Comparison of ENCODE assay signal across 11 cellular contexts in genomic region chr1:94920061-94920460, GRCh38. TPM values are rescaled to one million over a fixed set of nuclear protein-coding genes. Genes with fewer than 3 reads are reported as not detected.
DNase-seq lines count a peak whose midpoint lies in the region; ATAC-seq and TF ChIP-seq lines count a peak whose summit lies in the region.
"Had no signal": no experiment of that assay in that cellular context is flagged by ENCODE, and none has a peak within 500 bp of the region (broad histone marks: within the 10 kb centered on the region; RNA-seq: fewer than 3 reads in every experiment).

No MANE protein-coding gene starts in this region.

- H3K4me2 ChIP-seq in mesenchymal stem cell (ENCODE audit: low read length, poor library complexity, severe bottlenecking) = no peak overlapping the region

- H3K9me3 ChIP-seq in mesenchymal stem cell (ENCODE audit: control insufficient read depth, low read length) (no peaks in the 10 kb centered on the region), thyroid gland (no peaks in the 10 kb centered on the region)

- POLR2A ChIA-PET in HEK293T (lab: Yijun Ruan, JAX) = no interaction called here

- H3K18ac ChIP-seq in mesenchymal stem cell (ENCODE audit: low read depth in 1 of 2, low read length in 2 of 2) = no peak overlapping the region

- H3K27ac ChIP-seq in mesenchymal stem cell (ENCODE audit: low read length, poor library complexity, severe bottlenecking) = no peak overlapping the region
- H3K27ac ChIP-seq in thyroid gland = peak overlapping the region; percentile 17 to 98 (median 25)

- no peak overlapping the region for H4K8ac ChIP-seq in mesenchymal stem cell (ENCODE audit: low read length)

- H3K4ac ChIP-seq in mesenchymal stem cell (ENCODE audit: low read depth in 1 of 2, low read length in 2 of 2) = no peak overlapping the region

- H3K36me3 Mint-ChIP-seq in activated T-helper 1 cell treated with anti-CD3 and anti-CD28 coated beads, Interleukin-12 subunit alpha, Interleukin-12 subunit beta, Interleukin-2, Interleukin-4 antibody, amounts not matched to agents 30 ng/mL and 10 ng/mL and 1 ng/mL, durations not matched to agents 14 hours and 24 hours and 36 hours (ENCODE audit: low read depth) = no peaks in the 10 kb centered on the region
- H3K36me3 Mint-ChIP-seq: activated CD8-positive, alpha-beta memory T cell treated with anti-CD3 and anti-CD28 coated beads, Interleukin-2, amount 10 ng/mL, durations not matched to agents 7 days and 5 days had no signal

- TF ChIP-seq CTCF in choroid plexus epithelial cell (conservative IDR thresholded peaks at IDR 0.05; ENCODE audit: low read depth, low read length) (peak; percentile 21), thyroid gland (IDR thresholded peaks at IDR 0.05) (no peak)

- H3K4me3 ChIP-seq in choroid plexus epithelial cell (ENCODE audit: low read depth, low read length) (no peak overlapping the region), mesenchymal stem cell (ENCODE audit: insufficient read depth in 1 of 2, low read depth in 1 of 2, low read length in 2 of 2) (no peak overlapping the region), thyroid gland (replicated peaks in 1 of 3) (no peak overlapping the region)

- no peak overlapping the region for H3K23ac ChIP-seq in mesenchymal stem cell (ENCODE audit: low read length in 2 of 2)

- intact Hi-C loops in thyroid gland (cut with DNase I) = no loop called here
- intact Hi-C loops in activated T-helper 1 cell treated with anti-CD3 and anti-CD28 coated beads, Interleukin-12 subunit alpha, Interleukin-12 subunit beta, Interleukin-2, Interleukin-4 antibody, amounts not matched to agents 30 ng/mL and 10 ng/mL and 1 ng/mL, durations not matched to agents 14 hours and 24 hours and 36 hours (cut with micrococcal nuclease) = no loop called here

- no peak for TF ChIP-seq POLR2A in thyroid gland (IDR thresholded peaks at IDR 0.05)

- peaks cover 17% of the 10 kb centered on the region for H3K27me3 Mint-ChIP-seq in activated T-helper 1 cell treated with anti-CD3 and anti-CD28 coated beads, Interleukin-12 subunit alpha, Interleukin-12 subunit beta, Interleukin-2, Interleukin-4 antibody, amounts not matched to agents 30 ng/mL and 10 ng/mL and 1 ng/mL, durations not matched to agents 14 hours and 24 hours and 36 hours (ENCODE audit: insufficient read depth)

- H3K14ac ChIP-seq in mesenchymal stem cell (ENCODE audit: low read length in 2 of 2) = no peak overlapping the region

- no peaks in the 10 kb centered on the region for H3K9me3 Mint-ChIP-seq in activated T-helper 1 cell treated with anti-CD3 and anti-CD28 coated beads, Interleukin-12 subunit alpha, Interleukin-12 subunit beta, Interleukin-2, Interleukin-4 antibody, amounts not matched to agents 30 ng/mL and 10 ng/mL and 1 ng/mL, durations not matched to agents 14 hours and 24 hours and 36 hours

- H3K27me3 ChIP-seq in mesenchymal stem cell (ENCODE audit: control insufficient read depth in 1 of 2, insufficient read depth in 1 of 2, low read length in 2 of 2) = no peaks in the 10 kb centered on the region
- H3K27me3 ChIP-seq in thyroid gland = no peaks in the 10 kb centered on the region

- peaks cover 21% of the 10 kb centered on the region for H3K4me1 ChIP-seq in mesenchymal stem cell (ENCODE audit: control insufficient read depth, insufficient read depth, low read depth, low read length)
- peaks cover 46 to 69% of the 10 kb centered on the region in 2 donors for H3K4me1 ChIP-seq in thyroid gland

- H3K4me1 Mint-ChIP-seq in activated T-helper 1 cell treated with anti-CD3 and anti-CD28 coated beads, Interleukin-12 subunit alpha, Interleukin-12 subunit beta, Interleukin-2, Interleukin-4 antibody, amounts not matched to agents 30 ng/mL and 10 ng/mL and 1 ng/mL, durations not matched to agents 14 hours and 24 hours and 36 hours (ENCODE audit: low read depth) = peaks cover 12% of the 10 kb centered on the region

- H2AK5ac ChIP-seq in mesenchymal stem cell (ENCODE audit: low read length, severe bottlenecking) = no peak overlapping the region

- peaks cover 6 to 7% of the 10 kb centered on the region in 2 experiments for H3K36me3 ChIP-seq in mesenchymal stem cell (ENCODE audit: control insufficient read depth in 1 of 2, insufficient read depth in 2 of 2, low read depth in 1 of 2, low read length in 2 of 2)
- no peaks in the 10 kb centered on the region for H3K36me3 ChIP-seq in thyroid gland

- H3K27ac Mint-ChIP-seq in activated T-helper 1 cell treated with anti-CD3 and anti-CD28 coated beads, Interleukin-12 subunit alpha, Interleukin-12 subunit beta, Interleukin-2, Interleukin-4 antibody, amounts not matched to agents 30 ng/mL and 10 ng/mL and 1 ng/mL, durations not matched to agents 14 hours and 24 hours and 36 hours = no peak overlapping the region
- H3K27ac Mint-ChIP-seq: activated CD8-positive, alpha-beta memory T cell treated with anti-CD3 and anti-CD28 coated beads, Interleukin-2, amount 10 ng/mL, durations not matched to agents 7 days and 5 days had no signal

- CTCF ChIA-PET in HEK293T (lab: Yijun Ruan, JAX) = interaction anchor here (0.6 to 2.7 kb wide), 4 partner anchors 66 to 133 kb away, joined by 3 to 11 read pairs (median 3); no protein-coding TSS in a partner anchor

- no peak overlapping the region for H3K9ac ChIP-seq in mesenchymal stem cell (ENCODE audit: low read length)

- ATAC-seq in HG02840 (IDR thresholded peaks at IDR 0.05; ENCODE audit: low FRiP score, unreplicated experiment) = no peak
- ATAC-seq: activated CD8-positive, alpha-beta memory T cell treated with anti-CD3 and anti-CD28 coated beads, Interleukin-2, amount 10 ng/mL, durations not matched to agents 7 days and 5 days had no signal

- no peak overlapping the region for H2BK120ac ChIP-seq in mesenchymal stem cell (ENCODE audit: low read depth, low read length)

- WGBS in mesenchymal stem cell = 91% methylated on average over 2 of the region's 3 CpGs
- WGBS in thyroid gland, 2 donors = 69 to 75% methylated on average over 3 of the region's 3 CpGs

- no peak overlapping the region for H3K4me3 Mint-ChIP-seq in activated T-helper 1 cell treated with anti-CD3 and anti-CD28 coated beads, Interleukin-12 subunit alpha, Interleukin-12 subunit beta, Interleukin-2, Interleukin-4 antibody, amounts not matched to agents 30 ng/mL and 10 ng/mL and 1 ng/mL, durations not matched to agents 14 hours and 24 hours and 36 hours
- H3K4me3 Mint-ChIP-seq: activated CD8-positive, alpha-beta memory T cell treated with anti-CD3 and anti-CD28 coated beads, Interleukin-2, amount 10 ng/mL, durations not matched to agents 7 days and 5 days had no signal

- H4K91ac ChIP-seq in mesenchymal stem cell (ENCODE audit: low read length) = no peak overlapping the region

- H3K79me1 ChIP-seq in mesenchymal stem cell (replicated peaks; ENCODE audit: low read length, poor library complexity, severe bottlenecking) = no peaks in the 10 kb centered on the region

- peak; percentile 17 for DNase-seq in NCI-H69 (lab: John Stamatoyannopoulos, UW)
- no peak for DNase-seq in choroid plexus epithelial cell (ENCODE audit: low read depth)
- DNase-seq in mesenchymal stem cell = peak; percentile 45
- DNase-seq in thyroid gland = no peak
- no peak for DNase-seq in activated T-helper 1 cell treated with anti-CD3 and anti-CD28 coated beads, Interleukin-12 subunit alpha, Interleukin-12 subunit beta, Interleukin-2, Interleukin-4 antibody, amounts not matched to agents 30 ng/mL and 10 ng/mL and 1 ng/mL, durations not matched to agents 14 hours and 24 hours and 36 hours (ENCODE audit: low spot score)
- no peak for DNase-seq in NCI-H524 treated with DMSO at 0.1 percent for 48 hours (lab: John Stamatoyannopoulos, UW)
- no peak for DNase-seq in HEK293T (ENCODE audit: extremely low spot score)
- DNase-seq: activated CD8-positive, alpha-beta memory T cell treated with anti-CD3 and anti-CD28 coated beads, Interleukin-2, amount 10 ng/mL, durations not matched to agents 7 days and 5 days; hypothalamus; Karpas-422 had no signal

- no peak overlapping the region for H2AFZ ChIP-seq in mesenchymal stem cell (ENCODE audit: low read depth, low read length)

- H2BK5ac ChIP-seq in mesenchymal stem cell (ENCODE audit: low read depth, low read length, poor library complexity, severe bottlenecking) = no peak overlapping the region

- no peak overlapping the region for H2BK15ac ChIP-seq in mesenchymal stem cell (ENCODE audit: low read depth, poor library complexity, severe bottlenecking)

- no peak overlapping the region for H2BK12ac ChIP-seq in mesenchymal stem cell (ENCODE audit: low read length in 2 of 2)

TF ChIP-seq in HEK293T, 16 proteins besides CTCF, POLR2A, EP300 and RAD21:
- no peak for TF ChIP-seq SUZ12 (IDR thresholded peaks at IDR 0.05)
- no peak for TF ChIP-seq L3MBTL2 (conservative IDR thresholded peaks at IDR 0.05)
- no peak for TF ChIP-seq FOXK2 (IDR thresholded peaks at IDR 0.05)
- TF ChIP-seq FOXM1 (IDR thresholded peaks at IDR 0.05; ENCODE audit: borderline replicate concordance) = no peak
- TF ChIP-seq ARNT (IDR thresholded peaks at IDR 0.05) = no peak
- TF ChIP-seq HDGF (IDR thresholded peaks at IDR 0.05; ENCODE audit: borderline replicate concordance) = no peak
- no peak for TF ChIP-seq FOXA1 (IDR thresholded peaks at IDR 0.05)
- no peak for TF ChIP-seq NFRKB (IDR thresholded peaks at IDR 0.05)
- TF ChIP-seq ZNF384 (IDR thresholded peaks at IDR 0.05) = no peak
- no peak for TF ChIP-seq SP1 (IDR thresholded peaks at IDR 0.05)
- no peak for TF ChIP-seq LEF1 (IDR thresholded peaks at IDR 0.05; ENCODE audit: borderline replicate concordance)
- TF ChIP-seq BHLHE40 (IDR thresholded peaks at IDR 0.05; ENCODE audit: borderline replicate concordance) = no peak
- no peak for TF ChIP-seq TARDBP (IDR thresholded peaks at IDR 0.05)
- TF ChIP-seq ELF4 (IDR thresholded peaks at IDR 0.05) = no peak
- TF ChIP-seq PKNOX1 (IDR thresholded peaks at IDR 0.05) = no peak
- TF ChIP-seq CTBP1 (IDR thresholded peaks at IDR 0.05; ENCODE audit: borderline replicate concordance) = no peak

RNA-seq across cellular contexts. Expression of gene CNN3, which starts 6.8 kb away (rescaled TPM):
- 226 TPM for polyA plus RNA-seq in mesenchymal stem cell (2013, experiment 1 of 2)
- polyA plus RNA-seq in mesenchymal stem cell (2013, experiment 2 of 2) = 232 TPM
- total RNA-seq in thyroid gland = 100 to 1,000 TPM; 149 to 257 (median 177) TPM
- 1.4 and 1.9 TPM in 2 replicates for total RNA-seq in activated T-helper 1 cell treated with anti-CD3 and anti-CD28 coated beads, Interleukin-12 subunit alpha, Interleukin-12 subunit beta, Interleukin-2, Interleukin-4 antibody, amounts not matched to agents 30 ng/mL and 10 ng/mL and 1 ng/mL, durations not matched to agents 14 hours and 24 hours and 36 hours

Comparison
In these comparisons a context has a peak if more than half of its experiments do, and no peak if none do; other contexts are left out.
1. DNase-seq: peak in NCI-H69 (single experiment) and mesenchymal stem cell (single experiment); none in choroid plexus epithelial cell (single experiment), thyroid gland (0 of 2), activated T-helper 1 cell treated with anti-CD3 and anti-CD28 coated beads, Interleukin-12 subunit alpha, Interleukin-12 subunit beta, Interleukin-2, Interleukin-4 antibody, amounts not matched to agents 30 ng/mL and 10 ng/mL and 1 ng/mL, durations not matched to agents 14 hours and 24 hours and 36 hours (single experiment), NCI-H524 treated with DMSO at 0.1 percent for 48 hours (single experiment) and HEK293T (single experiment).
2. RNA of gene CNN3, which starts 6.8 kb away (total RNA-seq): 149 to 257 TPM in thyroid gland; 1.4 to 1.9 TPM in activated T-helper 1 cell treated with anti-CD3 and anti-CD28 coated beads, Interleukin-12 subunit alpha, Interleukin-12 subunit beta, Interleukin-2, Interleukin-4 antibody, amounts not matched to agents 30 ng/mL and 10 ng/mL and 1 ng/mL, durations not matched to agents 14 hours and 24 hours and 36 hours; every median in the first group is over 10 times any median in the second.